In the genomic region with DNA sequence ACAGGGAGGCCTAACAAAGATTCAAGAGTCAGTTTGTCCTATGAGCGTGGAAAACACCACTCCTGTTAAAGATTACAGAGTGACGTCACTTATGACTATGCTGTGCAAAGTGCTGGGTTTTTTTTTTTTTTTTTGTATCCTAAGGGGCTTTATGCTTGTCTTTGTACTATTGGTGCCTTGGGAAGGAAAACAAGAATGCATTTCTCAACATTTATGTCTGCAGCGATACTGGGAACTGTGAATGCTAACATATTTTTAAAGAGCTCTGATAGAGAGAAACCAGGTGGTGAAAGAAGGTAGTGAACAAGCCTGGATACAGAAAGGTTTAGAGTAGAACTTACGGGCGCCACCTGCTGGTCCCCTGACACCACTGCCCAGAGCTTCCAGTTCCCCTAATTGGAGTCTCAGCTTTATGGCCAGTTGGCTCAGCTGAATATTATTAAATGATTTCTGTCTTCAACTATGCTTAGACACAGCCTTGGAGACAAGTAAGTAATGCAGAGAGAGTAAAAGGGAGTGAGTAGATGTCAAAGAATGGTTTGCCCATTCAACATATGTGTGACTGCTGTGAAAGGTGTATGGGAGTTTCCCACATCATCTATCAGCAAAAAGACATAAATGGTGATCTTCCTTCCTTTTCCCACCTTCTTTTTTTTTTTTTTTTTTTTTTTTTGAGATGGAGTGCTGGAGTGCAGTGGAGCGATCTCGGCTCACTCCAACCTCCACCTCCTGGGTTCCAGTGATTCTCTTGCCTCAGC, we compare ENCODE assay signal across 8 cellular contexts.
DNase-seq lines count a peak whose midpoint lies in the region; ATAC-seq lines count a peak whose summit lies in the region.

No MANE protein-coding gene starts in this region.

- ATAC-seq in GM19467 (IDR thresholded peaks at IDR 0.05; ENCODE audit: unreplicated experiment) (peak; percentile 97), HG03565 (IDR thresholded peaks at IDR 0.05; ENCODE audit: unreplicated experiment) (peak; percentile 91)

- no peaks in the 10 kb centered on the region for H3K36me3 ChIP-seq in endocrine pancreas (ENCODE audit: control insufficient read depth, insufficient read depth, low read length)

- H3K27me3 ChIP-seq in endocrine pancreas (ENCODE audit: control insufficient read depth, insufficient read depth, low read length), result no peaks in the 10 kb centered on the region

- peak overlapping the region; percentile 58 for H3K4me3 ChIP-seq in endocrine pancreas (ENCODE audit: control insufficient read depth, insufficient read depth, low read length)

- H3K9ac ChIP-seq in endocrine pancreas (ENCODE audit: control insufficient read depth, insufficient read depth, low read length), result no peak overlapping the region

- no peaks in the 10 kb centered on the region for H3K9me3 ChIP-seq in endocrine pancreas (ENCODE audit: control insufficient read depth, low read length)

- DNase-seq in COLO829 (ENCODE audit: low spot score) (peak; percentile 81), NOMO-1 (lab: John Stamatoyannopoulos, UW; ENCODE audit: unreplicated experiment in 2 of 2) (peak; percentile 53 to 91), midbrain (lab: John Stamatoyannopoulos, UW) (peak; percentile 69)
- DNase-seq in activated CD8-positive, alpha-beta memory T cell treated with anti-CD3 and anti-CD28 coated beads for 4 hours (ENCODE audit: low read depth in 2 of 2), result peak; percentile 47 to 52
- peak; percentile 64 for DNase-seq in stimulated activated CD8-positive, alpha-beta memory T cell treated with anti-CD3 and anti-CD28 coated beads, Interleukin-4, amount 100 ng/mL, for 24 hours (ENCODE audit: low read depth)

- no peaks in the 10 kb centered on the region for H3K4me1 ChIP-seq in endocrine pancreas (ENCODE audit: control insufficient read depth, insufficient read depth, low read length)

Comparison
In these comparisons a context has a peak if more than half of its experiments do, and no peak if none do; other contexts are left out.
1. Peak in every context shown above with its lines: DNase-seq, ATAC-seq and H3K4me3 ChIP-seq.